ENCODE assay signal across 32 cellular contexts in the genomic region with DNA sequence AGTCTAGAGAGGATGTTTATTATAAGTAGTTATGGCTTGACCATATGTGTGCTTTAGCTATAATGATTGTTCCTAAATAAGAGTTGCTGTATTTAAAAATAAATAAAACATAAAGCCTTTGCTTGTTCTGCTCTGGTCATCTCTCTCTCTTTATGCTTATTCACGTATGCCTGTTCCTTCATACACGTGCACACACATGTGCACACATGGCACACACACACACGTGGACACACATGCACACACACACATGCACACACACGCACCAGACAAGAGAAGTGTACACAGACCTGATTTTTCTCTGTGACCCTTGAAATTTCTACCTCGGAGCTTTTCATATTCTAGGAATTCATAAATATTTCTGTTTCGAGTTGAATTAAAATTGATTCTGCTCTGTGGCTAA.
"Had no signal": no experiment of that assay in that cellular context is flagged by ENCODE, and none has a peak within 500 bp of the region (broad histone marks: within the 10 kb centered on the region; RNA-seq: fewer than 3 reads in every experiment).

No MANE protein-coding gene starts in this region.

- H3K27me3 ChIP-seq: MG63 had no signal

- H3K4me3 ChIP-seq: MG63 had no signal

- H3K9me3 ChIP-seq: MG63 had no signal

- H3K36me3 ChIP-seq: MG63 had no signal

- DNase-seq: Karpas-422, Kasumi-1, MG63, MM.1S, MV-4-11, NCI-H1048, NCI-H1092, NCI-H1092 treated with DMSO at 0.1 percent for 48 hours, NCI-H1105, NCI-H1105 treated with DMSO at 0.1 percent for 48 hours, NCI-H1417 treated with DMSO at 0.1 percent for 48 hours, NCI-H1436, NCI-H1436 treated with DMSO at 0.1 percent for 48 hours, NCI-H146, NCI-H1694, NCI-H1694 treated with DMSO at 0.1 percent for 48 hours, NCI-H187, NCI-H187 treated with DMSO at 0.1 percent for 48 hours, NCI-H1930, NCI-H2029, NCI-H2029 treated with DMSO at 0.1 percent for 48 hours, NCI-H2081 treated with DMSO at 0.1 percent for 48 hours, NCI-H2107, NCI-H2171, NCI-H2171 treated with DMSO at 0.1 percent for 48 hours, NCI-H2227 treated with DMSO at 0.1 percent for 48 hours, NCI-H226, NCI-H345, NCI-H446, NCI-H446 treated with DMSO at 0.1 percent for 48 hours, NCI-H510A, NCI-H510A treated with DMSO at 0.1 percent for 48 hours had no signal
